In the genomic region with DNA sequence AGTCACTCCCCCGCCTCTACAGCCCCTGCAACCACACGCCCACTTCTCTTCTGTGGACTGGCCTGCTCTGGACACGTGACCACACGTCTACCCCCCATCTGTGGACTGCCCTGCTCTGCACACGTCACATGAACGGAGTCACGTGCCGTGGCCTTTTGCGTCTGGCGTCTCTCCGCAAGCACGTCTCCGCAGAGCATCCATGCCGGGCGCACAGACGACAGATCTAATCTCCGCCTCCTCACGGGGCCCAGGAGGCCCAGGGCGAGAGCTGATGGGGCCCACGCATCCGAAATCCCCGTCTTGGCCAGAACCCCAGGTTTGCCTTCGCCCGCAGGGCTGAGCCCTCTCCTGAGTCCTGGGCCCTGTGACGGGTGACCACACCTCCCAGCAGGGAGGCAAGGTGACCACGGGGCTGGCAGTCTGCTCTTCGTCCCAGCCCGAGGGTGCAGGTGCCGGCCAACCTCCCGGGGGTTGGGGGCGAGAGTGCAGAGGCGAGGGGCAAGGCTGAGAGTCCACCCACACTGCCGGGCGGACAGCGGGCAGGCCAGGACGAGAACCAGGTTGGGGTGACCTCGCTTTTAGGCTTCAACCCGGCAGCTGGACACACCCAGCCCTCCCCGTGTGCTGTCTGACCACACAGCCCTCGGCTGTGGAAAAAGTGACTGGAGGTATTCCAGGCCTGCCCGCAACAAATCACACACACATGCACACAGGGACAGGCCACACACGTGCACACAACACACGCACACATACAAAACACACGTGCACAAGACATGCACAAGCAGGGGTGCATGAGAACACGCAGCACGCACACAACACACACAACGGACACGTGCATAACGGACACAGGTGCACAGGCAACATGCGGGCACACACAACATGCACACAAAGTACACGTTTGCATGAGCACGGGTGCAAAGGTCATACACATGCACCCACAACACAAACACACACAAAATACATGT, we compare ENCODE assay signal across 8 cellular contexts. TPM values are rescaled to one million over a fixed set of nuclear protein-coding genes. Genes with fewer than 3 reads are reported as not detected.
A peak's percentile ranks its signal among the peaks of the same experiment; 100 is the strongest.
DNase-seq lines count a peak whose midpoint lies in the region; ATAC-seq and TF ChIP-seq lines count a peak whose summit lies in the region.

No MANE protein-coding gene starts in this region.

- CTCF ChIA-PET in A673 (lab: Charles Lee) (interaction anchor here (0.5 kb wide), 2 partner anchors 42 to 58 kb away, joined by 6 to 7 read pairs; no protein-coding TSS in a partner anchor), mammary epithelial cell (lab: Charles Lee; ENCODE audit: low non-redundant PET) (no interaction called here)

- H3K4me1 ChIP-seq in A673 (ENCODE audit: insufficient read depth, low read length, poor library complexity, severe bottlenecking), result peaks cover 35% of the 10 kb centered on the region
- peaks cover 17% of the 10 kb centered on the region; the same call in 1 of the 2 replicates for H3K4me1 ChIP-seq in HUES64 (ENCODE audit: insufficient read depth, low read length)
- peaks cover 52% of the 10 kb centered on the region for H3K4me1 ChIP-seq in mammary epithelial cell (ENCODE audit: insufficient read depth, low read length)
- H3K4me1 ChIP-seq in muscle layer of duodenum (ENCODE audit: control insufficient read depth in 1 of 2, insufficient read depth in 2 of 2, low read length in 2 of 2), result peaks cover 2 to 44% of the 10 kb centered on the region in 2 donors

- BruUV-seq in A673 (replicated peaks; lab: Mats Ljungman, UMichigan) (no TSS peak), mammary epithelial cell (replicated peaks; lab: Mats Ljungman, UMichigan) (TSS peak; percentile 7)

- no peaks in the 10 kb centered on the region for H4K20me1 ChIP-seq in mammary epithelial cell (ENCODE audit: insufficient read depth, low read length)

- intact Hi-C loops in A673 (cut with micrococcal nuclease; ENCODE audit: unreplicated experiment), result no loop called here
- intact Hi-C loops in mammary epithelial cell (cut with micrococcal nuclease), result loop anchor here (1.0 to 5.0 kb wide), 3 partner anchors 7 to 38 kb away; no protein-coding TSS in a partner anchor

- no peak for ATAC-seq in HG03460 (IDR thresholded peaks at IDR 0.05; ENCODE audit: unreplicated experiment)
- no peak for ATAC-seq in GM21367 (IDR thresholded peaks at IDR 0.05; ENCODE audit: unreplicated experiment)

- peaks cover 89% of the 10 kb centered on the region for H3K79me2 ChIP-seq in mammary epithelial cell (ENCODE audit: insufficient read depth, low read length)

- no peak overlapping the region for H2AFZ ChIP-seq in mammary epithelial cell (ENCODE audit: low read depth, low read length)

- H3K36me3 ChIP-seq in A673 (ENCODE audit: insufficient read depth, low read length, poor library complexity, severe bottlenecking) (no peaks in the 10 kb centered on the region), HUES64 (ENCODE audit: insufficient read depth, low read length) (no peaks in the 10 kb centered on the region), mammary epithelial cell (ENCODE audit: insufficient read depth, low read length) (peaks cover 7% of the 10 kb centered on the region), muscle layer of duodenum (ENCODE audit: control insufficient read depth in 1 of 2, insufficient read depth in 2 of 2, low read length in 2 of 2) (peaks cover 0 to 11% of the 10 kb centered on the region in 2 donors)

- peak overlapping the region; percentile 99 for H3K4me2 ChIP-seq in mammary epithelial cell (ENCODE audit: insufficient read depth, low read depth, low read length)

- 94% methylated on average over 52 of the region's 52 CpGs for WGBS in HUES64
- WGBS in mammary epithelial cell (ENCODE audit: low coverage, missing lambda C conversion rate), result 15% methylated on average over 42 of the region's 52 CpGs

- dilution Hi-C loops in mammary epithelial cell (cut with HindIII; ENCODE audit: low sequenced_read_pairs), result no loop called here

- no peaks in the 10 kb centered on the region for H3K9me3 ChIP-seq in A673 (ENCODE audit: low read depth, low read length, poor library complexity, severe bottlenecking)
- no peaks in the 10 kb centered on the region for H3K9me3 ChIP-seq in HUES64 (ENCODE audit: insufficient read depth, low read depth, low read length)
- no peaks in the 10 kb centered on the region for H3K9me3 ChIP-seq in mammary epithelial cell (replicated peaks; ENCODE audit: insufficient read depth, low read length)
- no peaks in the 10 kb centered on the region for H3K9me3 ChIP-seq in muscle layer of duodenum (ENCODE audit: control insufficient read depth in 1 of 2, low read length in 2 of 2)

- H3K27ac ChIP-seq in A673 (ENCODE audit: low read depth, low read length, poor library complexity, severe bottlenecking), result peak overlapping the region; percentile 92
- H3K27ac ChIP-seq in HUES64 (ENCODE audit: low read depth, low read length), result peak overlapping the region; percentile 10; the same call in 1 of the 2 replicates
- H3K27ac ChIP-seq in mammary epithelial cell (ENCODE audit: insufficient read depth, low read depth, low read length), result peak overlapping the region; percentile 83
- H3K27ac ChIP-seq in muscle layer of duodenum (ENCODE audit: low read length), result no peak overlapping the region

- DNase-seq in A673 (ENCODE audit: low spot score), result peak; percentile 89
- peak; percentile 79 for DNase-seq in mammary epithelial cell
- DNase-seq in GM19238 (ENCODE audit: insufficient read length, low spot score), result no peak
- no peak for DNase-seq in NCI-H146 treated with DMSO at 0.1 percent for 48 hours (lab: John Stamatoyannopoulos, UW; ENCODE audit: unreplicated experiment)

- H3K9ac ChIP-seq in HUES64 (ENCODE audit: low read depth, low read length), result no peak overlapping the region
- H3K9ac ChIP-seq in mammary epithelial cell (ENCODE audit: insufficient read depth, low read length), result peak overlapping the region; percentile 86

- POLR2A ChIA-PET in A673 (lab: Charles Lee; ENCODE audit: low non-redundant PET), result no interaction called here

- H3K4me3 ChIP-seq in A673 (ENCODE audit: low read depth, low read length, poor library complexity, severe bottlenecking) (no peak overlapping the region), HUES64 (ENCODE audit: low read length) (no peak overlapping the region), mammary epithelial cell (replicated peaks in 1 of 3; ENCODE audit: insufficient read depth in 1 of 3, low read depth in 2 of 3, low read length in 3 of 3) (peak overlapping the region in 2 of 3 experiments; percentile 79), muscle layer of duodenum (ENCODE audit: low read depth in 1 of 2, low read length in 2 of 2) (peak overlapping the region; percentile 13 to 56)

- H3K27me3 ChIP-seq in A673 (replicated peaks; ENCODE audit: insufficient read depth, low read depth, low read length, poor library complexity) (no peaks in the 10 kb centered on the region), HUES64 (ENCODE audit: insufficient read depth, low read length) (no peaks in the 10 kb centered on the region), mammary epithelial cell (ENCODE audit: insufficient read depth, low read length) (no peaks in the 10 kb centered on the region), muscle layer of duodenum (ENCODE audit: low read depth, low read length) (no peaks in the 10 kb centered on the region)

- in situ Hi-C loops in mammary epithelial cell (cut with MboI; ENCODE audit: low sequenced_read_pairs in 2 of 2), result no loop called here

- TF ChIP-seq CTCF in A673 (conservative IDR thresholded peaks at IDR 0.05; ENCODE audit: low read depth, low read length) (no peak), mammary epithelial cell (conservative IDR thresholded peaks at IDR 0.05 in 1 of 2, IDR thresholded peaks at IDR 0.05 in 1 of 2; ENCODE audit: extremely low read depth in 1 of 2, insufficient read depth in 1 of 2, low read depth in 1 of 2, low read length in 2 of 2) (no peak)

RNA-seq across cellular contexts. Expression of gene SBNO2, which starts 3.9 kb away (rescaled TPM):
- total RNA-seq in A673 (2021) (46.9 and 51.8 TPM in 2 replicates), mammary epithelial cell (100 to 1,000 TPM in 1 of 2 donors, 10 to 100 TPM in 1; 37.0 to 108 TPM)
- 14.5 TPM for polyA plus RNA-seq in HUES64 (2013, experiment 1 of 2)
- 14.1 TPM for polyA plus RNA-seq in HUES64 (2013, experiment 2 of 2)
- 22.5 TPM for polyA plus RNA-seq in mammary epithelial cell
- polyA minus RNA-seq in mammary epithelial cell, result 34.4 TPM

RNA-seq across cellular contexts. Expression of gene STK11, which starts 35.4 kb away (rescaled TPM):
- total RNA-seq in A673 (2021) (64.9 and 73.2 TPM in 2 replicates), mammary epithelial cell (10 to 100 TPM; 57.7 to 67.5 TPM)
- polyA plus RNA-seq in HUES64 (2013, experiment 1 of 2), result 42.9 TPM
- 36.7 TPM for polyA plus RNA-seq in HUES64 (2013, experiment 2 of 2)
- 32.7 TPM for polyA plus RNA-seq in mammary epithelial cell
- 48.3 TPM for polyA minus RNA-seq in mammary epithelial cell

Comparison
In these comparisons a context has a peak if more than half of its experiments do, and no peak if none do; other contexts are left out.
1. DNase-seq: peak in A673 (single experiment) and mammary epithelial cell (single experiment); none in GM19238 (single experiment) and NCI-H146 treated with DMSO at 0.1 percent for 48 hours (single experiment).
2. H3K4me3 ChIP-seq: peak in mammary epithelial cell (2 of 3) and muscle layer of duodenum (2 of 2); none in A673 (single experiment) and HUES64 (single experiment).